ENCODE assay signal across 17 cellular contexts in genomic region chr19:53989600-53990533, GRCh38. TPM values are rescaled to one million over a fixed set of nuclear protein-coding genes. Genes with fewer than 3 reads are reported as not detected.
DNase-seq lines count a peak whose midpoint lies in the region; ATAC-seq, FAIRE-seq and TF ChIP-seq lines count a peak whose summit lies in the region.
"Had no signal": no experiment of that assay in that cellular context is flagged by ENCODE, and none has a peak within 500 bp of the region (broad histone marks: within the 10 kb centered on the region; RNA-seq: fewer than 3 reads in every experiment).

No MANE protein-coding gene starts in this region.

- H4K91ac ChIP-seq in H1 (replicated peaks; ENCODE audit: insufficient read length, low read length) = peak overlapping the region; percentile 34

- peak overlapping the region; percentile 42 for H3K9ac ChIP-seq in NT2/D1 (ENCODE audit: insufficient read length, low read depth)
- H3K9ac ChIP-seq in H1 (replicated peaks in 1 of 4; ENCODE audit: extremely low read depth in 1 of 4, low read depth in 3 of 4, low read length in 3 of 4) = no peak overlapping the region

- no peak overlapping the region for H3K27ac ChIP-seq in H1 (ENCODE audit: low read depth, low read length)
- no peak overlapping the region for H3K27ac ChIP-seq in osteoblast (ENCODE audit: low read depth, low read length)
- H3K27ac ChIP-seq: brain microvascular endothelial cell, Peyer's patch had no signal

- H3K23me2 ChIP-seq in H1 (ENCODE audit: low read depth, low read length) = peaks cover 9% of the 10 kb centered on the region; the same call in 1 of the 2 replicates

- no peak overlapping the region for H2BK15ac ChIP-seq in H1 (ENCODE audit: low read length)

- FAIRE-seq in H1 (lab: Jason Lieb, UNC) = no peak

- in situ Hi-C loops in G401 (cut with HindIII; ENCODE audit: low sequenced_read_pairs) = no loop called here

- WGBS in H1 (ENCODE audit: extremely low coverage in 1 of 2, insufficient coverage in 1 of 2, insufficient read length in 1 of 2, insufficient replicate concordance in 2 of 2, low coverage in 1 of 2, low lambda C conversion rate in 2 of 2, missing lambda C conversion rate in 1 of 2), 2 experiments = 83% methylated on average over 21 of the region's 22 CpGs; no CpG with 5 or more reads in 1 of the 2 experiments

- POLR2A ChIA-PET in H1 (lab: Charles Lee; ENCODE audit: partially characterized antibody) = interaction anchor here (0.6 to 2.7 kb wide), 10 partner anchors 8 to 179 kb away, joined by 3 to 13 read pairs (median 4); partner anchors contain the start of genes PRPF31 and TFPT

- H4K20me1 ChIP-seq in H1 (replicated peaks in 1 of 2; ENCODE audit: control insufficient read depth in 1 of 2, insufficient read depth in 2 of 2, low read length in 2 of 2) (no peaks in the 10 kb centered on the region), osteoblast (ENCODE audit: insufficient read depth, low read length) (no peaks in the 10 kb centered on the region)

- no peak overlapping the region for H3K4me3 ChIP-seq in NT2/D1 (ENCODE audit: insufficient read length, low read depth)
- no peak overlapping the region for H3K4me3 ChIP-seq in H1 (ENCODE audit: extremely low read depth in 1 of 4, insufficient read depth in 2 of 4, low read depth in 3 of 4, low read length in 4 of 4)
- H3K4me3 ChIP-seq in osteoblast (ENCODE audit: insufficient read depth, low read length) = no peak overlapping the region
- H3K4me3 ChIP-seq: Peyer's patch had no signal

- no peak for ATAC-seq in HG03442 (IDR thresholded peaks at IDR 0.05; ENCODE audit: unreplicated experiment)
- ATAC-seq in GM21723 (IDR thresholded peaks at IDR 0.05; ENCODE audit: unreplicated experiment) = no peak
- ATAC-seq: left ventricle myocardium superior; naive thymus-derived CD8-positive, alpha-beta T cell; T-cell had no signal

- H4K8ac ChIP-seq in H1 (ENCODE audit: extremely low read depth, insufficient read depth, low read length) = no peak overlapping the region

- H2AK5ac ChIP-seq in H1 (ENCODE audit: low read depth, low read length) = peak overlapping the region; percentile 26; the same call in 1 of the 2 replicates

- no peak overlapping the region for H4K5ac ChIP-seq in H1 (ENCODE audit: insufficient read length, low read depth, low read length)

- H3K4me2 ChIP-seq in H1 (ENCODE audit: insufficient read depth in 1 of 2, low read depth in 2 of 2, low read length in 2 of 2) = no peak overlapping the region
- no peak overlapping the region for H3K4me2 ChIP-seq in osteoblast (ENCODE audit: insufficient read depth, low read length)

- no peak for TF ChIP-seq RAD21 in H1 (IDR thresholded peaks at IDR 0.05 in 1 of 2, conservative IDR thresholded peaks at IDR 0.05 in 1 of 2; ENCODE audit: low read depth in 2 of 2, low read length in 2 of 2)

- H3K4me1 ChIP-seq in NT2/D1 (ENCODE audit: insufficient read depth, insufficient read length) = peaks cover 13% of the 10 kb centered on the region
- peaks cover 0 to 15% (median 7%) of the 10 kb centered on the region in 4 experiments; a peak in 6 of 7 replicates for H3K4me1 ChIP-seq in H1 (replicated peaks in 1 of 4; ENCODE audit: control insufficient read depth in 3 of 4, insufficient read depth in 4 of 4, low read length in 3 of 4)
- peaks cover 4% of the 10 kb centered on the region for H3K4me1 ChIP-seq in osteoblast (ENCODE audit: insufficient read depth, low read length)

- no peaks in the 10 kb centered on the region for H3K36me3 ChIP-seq in NT2/D1 (ENCODE audit: insufficient read depth, insufficient read length, low read length)
- H3K36me3 ChIP-seq in H1 (ENCODE audit: control insufficient read depth in 2 of 4, insufficient read depth in 4 of 4, low read length in 3 of 4) = no peaks in the 10 kb centered on the region
- H3K36me3 ChIP-seq in osteoblast (ENCODE audit: insufficient read depth, low read length) = no peaks in the 10 kb centered on the region
- H3K36me3 ChIP-seq: brain microvascular endothelial cell, Peyer's patch had no signal

- H3K27me3 ChIP-seq in NT2/D1 (ENCODE audit: insufficient read depth, insufficient read length) (peaks cover 27% of the 10 kb centered on the region), H1 (replicated peaks in 1 of 4; ENCODE audit: control insufficient read depth in 3 of 4, extremely low read depth in 1 of 4, insufficient read depth in 3 of 4, low read length in 3 of 4) (peaks cover 2 to 38% (median 27%) of the 10 kb centered on the region in 4 experiments), osteoblast (ENCODE audit: insufficient read depth, low read length) (peaks cover 33% of the 10 kb centered on the region)

- no peak for TF ChIP-seq POLR2A in H1 (IDR thresholded peaks at IDR 0.05; ENCODE audit: control extremely low read depth in 1 of 2, low read depth in 2 of 2, low read length in 2 of 2)

- H3K4ac ChIP-seq in H1 (replicated peaks; ENCODE audit: insufficient read length, low read depth, low read length) = no peak overlapping the region

- H2AFZ ChIP-seq in H1 (ENCODE audit: low read length) (no peak overlapping the region), osteoblast (ENCODE audit: low read length) (no peak overlapping the region)

- H3K18ac ChIP-seq in H1 (ENCODE audit: extremely low read depth, low read length) = 0 out of 2 replicates have a peak overlapping the region, but pooled peaks have one; percentile 38

- CTCF ChIA-PET in H1 (lab: Charles Lee; ENCODE audit: partially characterized antibody) = interaction anchor here (1.1 to 1.2 kb wide), 2 partner anchors 27 to 38 kb away, joined by 3 to 4 read pairs; no protein-coding TSS in a partner anchor

- H2BK5ac ChIP-seq in H1 (ENCODE audit: low read depth, low read length) = no peak overlapping the region

- TF ChIP-seq EP300 in H1 (IDR thresholded peaks at IDR 0.05; ENCODE audit: borderline replicate concordance in 1 of 2, low read depth in 2 of 2, low read length in 2 of 2) = no peak

- H3K9me3 ChIP-seq in NT2/D1 (ENCODE audit: insufficient read depth, low read length) (no peaks in the 10 kb centered on the region), H1 (ENCODE audit: insufficient read depth in 2 of 2, low read depth in 1 of 2, low read length in 1 of 2) (no peaks in the 10 kb centered on the region), osteoblast (ENCODE audit: low read depth, low read length) (no peaks in the 10 kb centered on the region)
- H3K9me3 ChIP-seq: Peyer's patch had no signal

- no peaks in the 10 kb centered on the region for H3K79me1 ChIP-seq in H1 (ENCODE audit: low read depth, low read length)

- H3K14ac ChIP-seq in H1 (ENCODE audit: insufficient read length) = no peak overlapping the region

- no peak overlapping the region for H2BK12ac ChIP-seq in H1 (ENCODE audit: low read depth, low read length)

- DNase-seq in G401 (ENCODE audit: low spot score) = peak; percentile 43
- DNase-seq in NT2/D1 (ENCODE audit: low read depth, low spot score) = no peak
- no peak for DNase-seq in H1 (ENCODE audit: low read depth in 1 of 2, low spot score in 2 of 2)
- peak; percentile 90 for DNase-seq in osteoblast (ENCODE audit: insufficient read length, low spot score, missing footprints)
- DNase-seq in NCI-H128 (lab: John Stamatoyannopoulos, UW; ENCODE audit: unreplicated experiment) = no peak
- DNase-seq: activated naive CD4-positive, alpha-beta T cell treated with Interleukin-2 at 50 U/mL for 16 hours; brain microvascular endothelial cell; effector CD4-positive, alpha-beta T cell; left ventricle myocardium superior; MM.1S; naive thymus-derived CD8-positive, alpha-beta T cell; NCI-H2081; NCI-H526; Peyer's patch; T-cell had no signal

- H3K56ac ChIP-seq in H1 (replicated peaks; ENCODE audit: insufficient read length, low read depth, low read length) = no peak overlapping the region

- no peak overlapping the region for H3K23ac ChIP-seq in H1 (ENCODE audit: insufficient read length)

- no peaks in the 10 kb centered on the region for H3K79me2 ChIP-seq in H1 (ENCODE audit: control insufficient read depth in 1 of 2, insufficient read depth in 2 of 2, low read length in 2 of 2)
- H3K79me2 ChIP-seq in osteoblast (ENCODE audit: insufficient read depth, low read length) = no peaks in the 10 kb centered on the region

- no peak for TF ChIP-seq CTCF in H1 (IDR thresholded peaks at IDR 0.05; ENCODE audit: control extremely low read depth in 1 of 3, insufficient read depth in 1 of 3, low read depth in 1 of 3, low read length in 3 of 3)
- TF ChIP-seq CTCF in osteoblast (IDR thresholded peaks at IDR 0.05; ENCODE audit: extremely low read depth, low read depth, low read length) = no peak

- H2BK20ac ChIP-seq in H1 (ENCODE audit: low read length) = no peak overlapping the region

- no peak overlapping the region for H2BK120ac ChIP-seq in H1 (replicated peaks; ENCODE audit: low read depth, low read length)

TF ChIP-seq in H1, 55 proteins besides CTCF, POLR2A, EP300 and RAD21 (continues in another document):
- TF ChIP-seq CBX5 (IDR thresholded peaks at IDR 0.05; ENCODE audit: low read depth, low read length) = no peak
- TF ChIP-seq TCF12 (IDR thresholded peaks at IDR 0.05; ENCODE audit: low read depth, low read length) = no peak
- TF ChIP-seq SAP30 (IDR thresholded peaks at IDR 0.05; ENCODE audit: insufficient read depth, insufficient replicate concordance, low read length) = no peak
- TF ChIP-seq YY1 (IDR thresholded peaks at IDR 0.05; ENCODE audit: low read depth, low read length) = no peak
- TF ChIP-seq ASH2L (IDR thresholded peaks at IDR 0.05; ENCODE audit: low read length) = no peak

RNA-seq across cellular contexts. Expression of gene CACNG6, which starts 1.6 kb away (rescaled TPM):
- total RNA-seq in G401 (2014; rRNA removed; shearing (Covaris generic)) = not detected in 2 replicates
- 1.2 and 1.4 TPM in 2 replicates for total RNA-seq in H1 (2021; fragmentation: NEBNext Ultra II Directional; extraction: Animal tissue kit (Norgen Biotek cat#: 25700))
- polyA plus RNA-seq in H1 (2011; rRNA removed) = 1.6 and 2.9 TPM in 2 replicates
- polyA plus RNA-seq in H1 (2011; cell fraction: cytosol; rRNA removed) = 1.8 TPM
- polyA plus RNA-seq in H1 (2011; cell fraction: nucleus; rRNA removed) = 4.3 TPM
- polyA plus RNA-seq in H1 (2012, experiment 1 of 2) = 1.1 to 1.9 TPM (median 1.5 TPM) in 4 replicates
- 0.81 TPM for polyA plus RNA-seq in H1 (2012, experiment 2 of 2)
- polyA plus RNA-seq in H1 (2013, experiment 1 of 2) = 2.3 TPM
- polyA plus RNA-seq in H1 (2013, experiment 2 of 2) = 2.1 TPM
- polyA minus RNA-seq in H1 (2011; rRNA and poly(A)+ RNA removed) = 0.22 and 0.25 TPM in 2 replicates
- not detected for polyA minus RNA-seq in H1 (2011; cell fraction: cytosol; rRNA and poly(A)+ RNA removed)
- 0.80 TPM for polyA minus RNA-seq in H1 (2011; cell fraction: nucleus; rRNA and poly(A)+ RNA removed)
- 0.36 TPM in 1 of 2 replicates, not detected in the other for total RNA-seq in osteoblast
- total RNA-seq: left ventricle myocardium superior; naive thymus-derived CD8-positive, alpha-beta T cell; Peyer's patch; T-cell had no signal
- polyA plus RNA-seq: naive thymus-derived CD8-positive, alpha-beta T cell had no signal

RNA-seq across cellular contexts. Expression of gene CACNG8, which starts 27.1 kb away (rescaled TPM):
- 0.68 and 1.8 TPM in 2 replicates for total RNA-seq in G401 (2014; rRNA removed; shearing (Covaris generic))
- 4.5 and 5.7 TPM in 2 replicates for total RNA-seq in H1 (2021; fragmentation: NEBNext Ultra II Directional; extraction: Animal tissue kit (Norgen Biotek cat#: 25700))
- polyA plus RNA-seq in H1 (2011; rRNA removed) = 0.41 and 0.93 TPM in 2 replicates
- 1.3 TPM for polyA plus RNA-seq in H1 (2011; cell fraction: cytosol; rRNA removed)
- 3.4 TPM for polyA plus RNA-seq in H1 (2011; cell fraction: nucleus; rRNA removed)
- 5.8 to 6.6 TPM (median 6.1 TPM) in 4 replicates for polyA plus RNA-seq in H1 (2012, experiment 1 of 2)
- 0.62 TPM for polyA plus RNA-seq in H1 (2012, experiment 2 of 2)
- polyA plus RNA-seq in H1 (2013, experiment 1 of 2) = 3.2 TPM
- 2.6 TPM for polyA plus RNA-seq in H1 (2013, experiment 2 of 2)
- 0.61 and 0.79 TPM in 2 replicates for polyA minus RNA-seq in H1 (2011; rRNA and poly(A)+ RNA removed)
- polyA minus RNA-seq in H1 (2011; cell fraction: cytosol; rRNA and poly(A)+ RNA removed) = 2.9 TPM
- 2.9 TPM for polyA minus RNA-seq in H1 (2011; cell fraction: nucleus; rRNA and poly(A)+ RNA removed)
- not detected in 2 replicates for total RNA-seq in osteoblast
- total RNA-seq: naive thymus-derived CD8-positive, alpha-beta T cell; Peyer's patch had no signal
- polyA plus RNA-seq: naive thymus-derived CD8-positive, alpha-beta T cell had no signal

Comparison
In these comparisons a context has a peak if more than half of its experiments do, and no peak if none do; other contexts are left out.
1. DNase-seq: peak in G401 (single experiment) and osteoblast (single experiment); none in NT2/D1 (single experiment), H1 (0 of 2) and NCI-H128 (single experiment).